ENCODE assay signal across 1 cellular context in the genomic region with DNA sequence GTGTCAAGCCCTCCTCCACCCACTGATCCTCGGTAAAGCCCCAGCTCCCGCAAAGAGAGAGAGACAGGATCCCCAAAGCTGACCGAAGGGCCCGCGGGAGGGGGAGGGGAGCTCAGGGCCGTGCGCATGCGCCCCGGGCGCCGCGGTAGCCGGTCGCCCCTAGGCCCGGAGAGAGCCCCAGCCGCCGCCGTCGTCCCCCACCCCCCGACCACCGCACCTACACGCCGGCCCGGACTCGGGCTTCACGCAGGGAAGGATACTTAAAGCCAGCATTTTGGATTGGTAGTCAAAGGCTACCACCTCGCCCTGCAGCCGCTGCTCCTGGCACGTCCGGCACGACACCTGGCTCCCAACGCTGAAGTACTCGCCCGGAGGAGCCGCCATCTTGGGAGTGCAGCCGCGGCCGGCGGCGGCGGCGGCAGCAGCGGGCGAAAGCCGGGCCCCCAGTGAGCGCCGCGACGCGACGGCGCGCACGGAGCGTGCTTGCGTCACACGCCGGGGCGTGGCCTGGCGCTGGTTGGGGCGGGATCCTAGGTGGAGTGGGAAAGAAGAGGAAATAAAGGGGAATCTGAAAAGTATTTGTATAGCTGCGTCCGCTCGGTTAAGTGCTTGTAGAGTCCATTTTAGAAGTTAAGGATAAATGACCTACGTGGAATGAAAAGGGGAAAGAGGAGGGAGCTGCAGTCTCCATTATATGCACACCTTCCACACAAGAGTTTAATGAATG.
A peak's percentile ranks its signal among the peaks of the same experiment; 100 is the strongest.
TF ChIP-seq lines count a peak whose summit lies in the region.

A gene (minus strand): TSS at position 468 of the 727 bp plus-strand sequence. CDS start 84 bp downstream, at position 384.

TF ChIP-seq in K562, 482 proteins besides CTCF, POLR2A, EP300 and RAD21 (continued from another document):
- TF ChIP-seq ZNF324 (CRISPR knock-in tag; IDR thresholded peaks at IDR 0.05) (no peak), NR4A1 (CRISPR knock-in tag; IDR thresholded peaks at IDR 0.05) (no peak), NR4A1 (tag; IDR thresholded peaks at IDR 0.05) (no peak), ZNF445 (CRISPR knock-in tag; IDR thresholded peaks at IDR 0.05; ENCODE audit: low read depth) (no peak), TEAD4 (IDR thresholded peaks at IDR 0.05; ENCODE audit: low read length) (no peak), TEAD4 (CRISPR knock-in tag; IDR thresholded peaks at IDR 0.05; ENCODE audit: borderline replicate concordance) (no peak), POLR2H (tag; IDR thresholded peaks at IDR 0.05; ENCODE audit: low read depth) (peak; percentile 87), DDX20 (tag; IDR thresholded peaks at IDR 0.05; ENCODE audit: low read depth) (no peak), TARDBP (IDR thresholded peaks at IDR 0.05) (peak; percentile 26; the same call in 1 of the 2 replicates), MEF2D (tag; conservative IDR thresholded peaks at IDR 0.05; ENCODE audit: low read depth) (no peak), MBD2 (IDR thresholded peaks at IDR 0.05; ENCODE audit: borderline replicate concordance, low read depth) (0 out of 2 replicates have a peak, but pooled peaks have one; percentile 39), RBM39 (optimal IDR thresholded peaks at IDR 0.05; ENCODE audit: low read depth, low read length) (no peak)
- TF ChIP-seq, protein P1, sequence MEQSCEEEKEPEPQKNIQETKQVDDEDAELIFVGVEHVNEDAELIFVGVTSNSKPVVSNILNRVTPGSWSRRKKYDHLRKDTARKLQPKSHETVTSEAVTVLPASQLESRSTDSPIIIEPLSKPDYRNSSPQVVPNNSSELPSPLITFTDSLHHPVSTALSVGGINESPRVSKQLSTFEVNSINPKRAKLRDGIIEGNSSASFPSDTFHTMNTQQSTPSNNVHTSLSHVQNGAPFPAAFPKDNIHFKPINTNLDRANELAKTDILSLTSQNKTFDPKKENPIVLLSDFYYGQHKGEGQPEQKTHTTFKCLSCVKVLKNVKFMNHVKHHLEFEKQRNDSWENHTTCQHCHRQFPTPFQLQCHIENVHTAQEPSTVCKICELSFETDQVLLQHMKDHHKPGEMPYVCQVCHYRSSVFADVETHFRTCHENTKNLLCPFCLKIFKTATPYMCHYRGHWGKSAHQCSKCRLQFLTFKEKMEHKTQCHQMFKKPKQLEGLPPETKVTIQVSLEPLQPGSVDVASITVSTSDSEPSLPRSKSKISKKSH (CRISPR knock-in tag; IDR thresholded peaks at IDR 0.05) = no peak
- TF ChIP-seq, protein P2, sequence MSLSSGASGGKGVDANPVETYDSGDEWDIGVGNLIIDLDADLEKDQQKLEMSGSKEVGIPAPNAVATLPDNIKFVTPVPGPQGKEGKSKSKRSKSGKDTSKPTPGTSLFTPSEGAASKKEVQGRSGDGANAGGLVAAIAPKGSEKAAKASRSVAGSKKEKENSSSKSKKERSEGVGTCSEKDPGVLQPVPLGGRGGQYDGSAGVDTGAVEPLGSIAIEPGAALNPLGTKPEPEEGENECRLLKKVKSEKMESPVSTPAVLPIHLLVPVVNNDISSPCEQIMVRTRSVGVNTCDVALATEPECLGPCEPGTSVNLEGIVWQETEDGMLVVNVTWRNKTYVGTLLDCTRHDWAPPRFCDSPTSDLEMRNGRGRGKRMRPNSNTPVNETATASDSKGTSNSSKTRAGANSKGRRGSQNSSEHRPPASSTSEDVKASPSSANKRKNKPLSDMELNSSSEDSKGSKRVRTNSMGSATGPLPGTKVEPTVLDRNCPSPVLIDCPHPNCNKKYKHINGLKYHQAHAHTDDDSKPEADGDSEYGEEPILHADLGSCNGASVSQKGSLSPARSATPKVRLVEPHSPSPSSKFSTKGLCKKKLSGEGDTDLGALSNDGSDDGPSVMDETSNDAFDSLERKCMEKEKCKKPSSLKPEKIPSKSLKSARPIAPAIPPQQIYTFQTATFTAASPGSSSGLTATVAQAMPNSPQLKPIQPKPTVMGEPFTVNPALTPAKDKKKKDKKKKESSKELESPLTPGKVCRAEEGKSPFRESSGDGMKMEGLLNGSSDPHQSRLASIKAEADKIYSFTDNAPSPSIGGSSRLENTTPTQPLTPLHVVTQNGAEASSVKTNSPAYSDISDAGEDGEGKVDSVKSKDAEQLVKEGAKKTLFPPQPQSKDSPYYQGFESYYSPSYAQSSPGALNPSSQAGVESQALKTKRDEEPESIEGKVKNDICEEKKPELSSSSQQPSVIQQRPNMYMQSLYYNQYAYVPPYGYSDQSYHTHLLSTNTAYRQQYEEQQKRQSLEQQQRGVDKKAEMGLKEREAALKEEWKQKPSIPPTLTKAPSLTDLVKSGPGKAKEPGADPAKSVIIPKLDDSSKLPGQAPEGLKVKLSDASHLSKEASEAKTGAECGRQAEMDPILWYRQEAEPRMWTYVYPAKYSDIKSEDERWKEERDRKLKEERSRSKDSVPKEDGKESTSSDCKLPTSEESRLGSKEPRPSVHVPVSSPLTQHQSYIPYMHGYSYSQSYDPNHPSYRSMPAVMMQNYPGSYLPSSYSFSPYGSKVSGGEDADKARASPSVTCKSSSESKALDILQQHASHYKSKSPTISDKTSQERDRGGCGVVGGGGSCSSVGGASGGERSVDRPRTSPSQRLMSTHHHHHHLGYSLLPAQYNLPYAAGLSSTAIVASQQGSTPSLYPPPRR (CRISPR knock-in tag; IDR thresholded peaks at IDR 0.05; ENCODE audit: borderline replicate concordance) = no peak
- TF ChIP-seq, protein P3, sequence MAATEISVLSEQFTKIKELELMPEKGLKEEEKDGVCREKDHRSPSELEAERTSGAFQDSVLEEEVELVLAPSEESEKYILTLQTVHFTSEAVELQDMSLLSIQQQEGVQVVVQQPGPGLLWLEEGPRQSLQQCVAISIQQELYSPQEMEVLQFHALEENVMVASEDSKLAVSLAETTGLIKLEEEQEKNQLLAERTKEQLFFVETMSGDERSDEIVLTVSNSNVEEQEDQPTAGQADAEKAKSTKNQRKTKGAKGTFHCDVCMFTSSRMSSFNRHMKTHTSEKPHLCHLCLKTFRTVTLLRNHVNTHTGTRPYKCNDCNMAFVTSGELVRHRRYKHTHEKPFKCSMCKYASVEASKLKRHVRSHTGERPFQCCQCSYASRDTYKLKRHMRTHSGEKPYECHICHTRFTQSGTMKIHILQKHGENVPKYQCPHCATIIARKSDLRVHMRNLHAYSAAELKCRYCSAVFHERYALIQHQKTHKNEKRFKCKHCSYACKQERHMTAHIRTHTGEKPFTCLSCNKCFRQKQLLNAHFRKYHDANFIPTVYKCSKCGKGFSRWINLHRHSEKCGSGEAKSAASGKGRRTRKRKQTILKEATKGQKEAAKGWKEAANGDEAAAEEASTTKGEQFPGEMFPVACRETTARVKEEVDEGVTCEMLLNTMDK (IDR thresholded peaks at IDR 0.05; ENCODE audit: borderline replicate concordance, insufficient read depth, low read depth, low read length, poor library complexity, severe bottlenecking) = no peak
- TF ChIP-seq, protein P4, sequence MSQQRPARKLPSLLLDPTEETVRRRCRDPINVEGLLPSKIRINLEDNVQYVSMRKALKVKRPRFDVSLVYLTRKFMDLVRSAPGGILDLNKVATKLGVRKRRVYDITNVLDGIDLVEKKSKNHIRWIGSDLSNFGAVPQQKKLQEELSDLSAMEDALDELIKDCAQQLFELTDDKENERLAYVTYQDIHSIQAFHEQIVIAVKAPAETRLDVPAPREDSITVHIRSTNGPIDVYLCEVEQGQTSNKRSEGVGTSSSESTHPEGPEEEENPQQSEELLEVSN (IDR thresholded peaks at IDR 0.05; ENCODE audit: borderline replicate concordance in 1 of 2, extremely low read depth in 1 of 2, insufficient read depth in 1 of 2, insufficient read length in 1 of 2, low read depth in 1 of 2, low read length in 1 of 2, poor library complexity in 1 of 2, severe bottlenecking in 1 of 2) = peak in 1 of 2 experiments; percentile 13
